Comparison of ENCODE assay signal across 15 cellular contexts in the genomic region with DNA sequence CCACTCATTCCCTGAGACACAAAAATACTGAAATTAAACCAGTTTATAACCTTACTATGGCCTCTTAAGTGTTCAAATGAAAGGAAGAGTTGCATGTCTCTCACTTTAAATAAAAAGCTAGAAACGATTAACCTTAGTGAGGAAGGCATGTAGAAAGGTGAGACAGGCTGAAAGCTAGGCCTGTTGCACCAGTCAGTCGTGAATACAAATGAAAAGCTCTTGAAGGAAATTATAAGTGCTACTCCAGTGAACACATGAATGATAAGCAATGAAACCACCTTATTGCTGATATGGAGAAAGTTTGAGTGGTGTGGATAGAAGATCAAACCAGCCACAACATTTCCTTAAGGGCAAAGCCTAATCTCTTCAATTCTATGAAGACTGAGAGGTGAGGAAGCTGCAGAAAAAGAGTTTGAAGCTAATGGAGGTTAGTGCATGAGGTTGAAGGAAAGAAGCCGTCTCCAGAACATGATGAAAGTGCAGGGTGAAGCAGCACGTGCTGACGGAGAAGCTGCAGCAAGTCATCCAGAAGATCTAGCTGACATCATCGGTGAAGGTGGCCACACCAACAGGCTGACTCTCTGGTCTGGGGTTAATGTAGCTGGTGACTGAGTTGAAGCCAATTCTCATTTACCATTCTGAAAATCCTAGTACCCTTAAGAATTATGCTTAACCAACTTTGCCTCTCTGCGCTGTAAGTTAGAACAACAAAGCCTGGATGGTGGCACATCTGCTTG.
"Had no signal": no experiment of that assay in that cellular context is flagged by ENCODE, and none has a peak within 500 bp of the region (broad histone marks: within the 10 kb centered on the region; RNA-seq: fewer than 3 reads in every experiment).

No MANE protein-coding gene starts in this region.

- H3K27ac Mint-ChIP-seq: T-cell had no signal

- H3K36me3 ChIP-seq: cardiac muscle cell, transverse colon had no signal

- H3K4me3 ChIP-seq: cardiac muscle cell, esophagus squamous epithelium, transverse colon had no signal

- FAIRE-seq: astrocyte, colon had no signal

- ATAC-seq: left colon; naive thymus-derived CD8-positive, alpha-beta T cell had no signal

- H3K9me3 ChIP-seq: esophagus squamous epithelium, neutrophil, transverse colon had no signal

- H3K27me3 Mint-ChIP-seq: naive thymus-derived CD8-positive, alpha-beta T cell; T-cell had no signal

- H3K27me3 ChIP-seq: cardiac muscle cell, esophagus squamous epithelium, neutrophil, transverse colon had no signal

- H3K27ac ChIP-seq: cardiac muscle cell, esophagus squamous epithelium, neutrophil, transverse colon, WERI-Rb-1 had no signal

- H3K9me3 Mint-ChIP-seq: naive thymus-derived CD8-positive, alpha-beta T cell; T-cell had no signal

- DNase-seq: activated CD4-positive, alpha-beta T cell treated with anti-CD3 and anti-CD28 coated beads, Interleukin-2, amount 50 U/mL, for 1 hour; esophagus squamous epithelium; foreskin fibroblast; left colon; mammary epithelial cell; naive thymus-derived CD8-positive, alpha-beta T cell; retina; substantia nigra; T-cell; transverse colon; WERI-Rb-1 had no signal
